ENCODE assay signal across 13 cellular contexts in genomic region chr9:91824591-91825339, GRCh38.
DNase-seq lines count a peak whose midpoint lies in the region; ATAC-seq and TF ChIP-seq lines count a peak whose summit lies in the region.
"Had no signal": no experiment of that assay in that cellular context is flagged by ENCODE, and none has a peak within 500 bp of the region (broad histone marks: within the 10 kb centered on the region; RNA-seq: fewer than 3 reads in every experiment).

No MANE protein-coding gene starts in this region.

- peak overlapping the region in 1 of 4 donors; percentile 0 for H3K4me3 ChIP-seq in sigmoid colon
- H3K4me3 ChIP-seq: gastrocnemius medialis had no signal

- H3K4me3 Mint-ChIP-seq in natural killer cell = no peak overlapping the region
- H3K4me3 Mint-ChIP-seq: activated naive CD8-positive, alpha-beta T cell treated with anti-CD3 and anti-CD28 coated beads for 36 hours; B cell had no signal

- no peak for TF ChIP-seq POLR2A in sigmoid colon (IDR thresholded peaks at IDR 0.05)

- no peaks in the 10 kb centered on the region for H3K36me3 ChIP-seq in sigmoid colon
- H3K36me3 ChIP-seq: gastrocnemius medialis had no signal

- intact Hi-C loops in left ventricle myocardium superior (cut with micrococcal nuclease) (no loop called here), sigmoid colon (cut with DNase I) (no loop called here), natural killer cell (cut with micrococcal nuclease) (no loop called here)

- H3K4me1 Mint-ChIP-seq in natural killer cell = no peaks in the 10 kb centered on the region
- H3K4me1 Mint-ChIP-seq: activated naive CD8-positive, alpha-beta T cell treated with anti-CD3 and anti-CD28 coated beads for 36 hours; B cell had no signal

- ATAC-seq in left ventricle myocardium superior (peak; percentile 86), GM18867 (IDR thresholded peaks at IDR 0.05; ENCODE audit: unreplicated experiment) (no peak), natural killer cell (no peak)

- 27 to 63% methylated on average over 19 of the region's 19 CpGs for WGBS in sigmoid colon, 2 donors

- no peak for TF ChIP-seq CTCF in sigmoid colon (IDR thresholded peaks at IDR 0.05)
- TF ChIP-seq CTCF in natural killer cell (IDR thresholded peaks at IDR 0.05) = no peak

- peaks cover 0 to 45% (median 42%) of the 10 kb centered on the region in 4 donors for H3K4me1 ChIP-seq in sigmoid colon
- H3K4me1 ChIP-seq: gastrocnemius medialis had no signal

- H3K36me3 Mint-ChIP-seq in natural killer cell = no peaks in the 10 kb centered on the region
- H3K36me3 Mint-ChIP-seq: activated naive CD8-positive, alpha-beta T cell treated with anti-CD3 and anti-CD28 coated beads for 36 hours had no signal

- H3K27ac Mint-ChIP-seq in natural killer cell = no peak overlapping the region
- H3K27ac Mint-ChIP-seq: activated naive CD8-positive, alpha-beta T cell treated with anti-CD3 and anti-CD28 coated beads for 36 hours; B cell had no signal

- no peaks in the 10 kb centered on the region for H3K9me3 ChIP-seq in sigmoid colon
- H3K9me3 ChIP-seq: gastrocnemius medialis had no signal

- H3K9me3 Mint-ChIP-seq in natural killer cell = no peaks in the 10 kb centered on the region
- H3K9me3 Mint-ChIP-seq: activated naive CD8-positive, alpha-beta T cell treated with anti-CD3 and anti-CD28 coated beads for 36 hours had no signal

- H3K27me3 Mint-ChIP-seq in natural killer cell (ENCODE audit: low read depth in 2 of 2) = peaks cover 4 to 7% of the 10 kb centered on the region in 2 donors
- H3K27me3 Mint-ChIP-seq: activated naive CD8-positive, alpha-beta T cell treated with anti-CD3 and anti-CD28 coated beads for 36 hours had no signal

- no peak for TF ChIP-seq EP300 in sigmoid colon (IDR thresholded peaks at IDR 0.05)

- no peaks in the 10 kb centered on the region for H3K27me3 ChIP-seq in sigmoid colon
- H3K27me3 ChIP-seq: gastrocnemius medialis had no signal

- H3K27ac ChIP-seq in sigmoid colon = peak overlapping the region; percentile 42 to 85 (median 80)
- H3K27ac ChIP-seq: gastrocnemius medialis had no signal

- DNase-seq in EH (ENCODE audit: low read depth) (peak; percentile 61), epidermal melanocyte (ENCODE audit: insufficient read length, low spot score) (peak; percentile 38), left ventricle myocardium superior (peak; percentile 62), sigmoid colon (peak; percentile 85), T-helper 9 cell (no peak), natural killer cell (no peak)
- DNase-seq in activated T-cell treated with anti-CD3 and anti-CD28 coated beads, Interleukin-2, amount 50 U/mL, for 1 hour = no peak
- DNase-seq: activated naive CD8-positive, alpha-beta T cell treated with anti-CD3 and anti-CD28 coated beads for 36 hours; kidney glomerular epithelial cell; NCI-H2107 had no signal

Comparison
In these comparisons a context has a peak if more than half of its experiments do, and no peak if none do; other contexts are left out.
1. DNase-seq: peak in EH (single experiment), epidermal melanocyte (single experiment), left ventricle myocardium superior (single experiment) and sigmoid colon (single experiment); none in activated T-cell treated with anti-CD3 and anti-CD28 coated beads, Interleukin-2, amount 50 U/mL, for 1 hour (single experiment), T-helper 9 cell (single experiment) and natural killer cell (single experiment).